In the genomic region with DNA sequence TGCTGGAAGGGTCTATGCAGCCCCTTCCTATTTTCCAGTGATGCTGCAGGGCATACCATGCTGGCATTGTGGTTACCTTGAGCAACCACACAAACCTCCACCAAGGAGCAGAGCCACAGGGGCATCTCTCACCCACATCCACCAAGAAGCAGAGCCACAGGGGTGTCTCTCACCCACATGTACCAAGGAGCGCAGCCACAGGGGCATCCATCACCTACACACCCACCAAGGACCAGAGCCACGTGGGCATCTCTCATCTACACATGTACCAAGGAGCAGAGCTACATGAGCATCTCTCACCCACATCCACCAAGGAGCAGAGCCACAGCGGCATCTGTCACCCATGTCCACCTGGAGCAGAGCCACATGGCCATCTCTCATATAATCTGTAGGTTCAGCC, we compare ENCODE assay signal across 30 cellular contexts. TPM values are rescaled to one million over a fixed set of nuclear protein-coding genes. Genes with fewer than 3 reads are reported as not detected.
"Had no signal": no experiment of that assay in that cellular context is flagged by ENCODE, and none has a peak within 500 bp of the region (broad histone marks: within the 10 kb centered on the region; RNA-seq: fewer than 3 reads in every experiment).

No MANE protein-coding gene starts in this region.

- H3K4me1 ChIP-seq: prostate gland, tibial nerve had no signal

- H3K9me3 Mint-ChIP-seq: activated naive CD4-positive, alpha-beta T cell treated with anti-CD3 and anti-CD28 coated beads for 36 hours; activated naive CD8-positive, alpha-beta T cell treated with anti-CD3 and anti-CD28 coated beads, Interleukin-2, amount 10 ng/mL, durations not matched to agents 7 days and 5 days; naive B cell; stimulated activated naive B cell treated with anti-CD40 and anti-IgM and Interleukin-4, amounts not matched to agents 10 μg/mL and 1 μg/mL and 100 μg/mL, for 72 hours had no signal

- H3K36me3 Mint-ChIP-seq: activated naive CD8-positive, alpha-beta T cell treated with anti-CD3 and anti-CD28 coated beads, Interleukin-2, amount 10 ng/mL, durations not matched to agents 7 days and 5 days; mesothelial cell of epicardium; naive B cell; stimulated activated naive B cell treated with anti-CD40 and anti-IgM and Interleukin-4, amounts not matched to agents 10 μg/mL and 1 μg/mL and 100 μg/mL, for 72 hours had no signal

- ATAC-seq: gastroesophageal sphincter; stimulated activated naive B cell treated with anti-CD40 and anti-IgM and Interleukin-4, amounts not matched to agents 10 μg/mL and 1 μg/mL and 100 μg/mL, for 72 hours had no signal

- H3K27ac Mint-ChIP-seq: activated naive CD4-positive, alpha-beta T cell treated with anti-CD3 and anti-CD28 coated beads for 36 hours; activated naive CD8-positive, alpha-beta T cell treated with anti-CD3 and anti-CD28 coated beads, Interleukin-2, amount 10 ng/mL, durations not matched to agents 7 days and 5 days; mesothelial cell of epicardium; stimulated activated naive B cell treated with anti-CD40 and anti-IgM and Interleukin-4, amounts not matched to agents 10 μg/mL and 1 μg/mL and 100 μg/mL, for 72 hours had no signal

- H3K4me2 ChIP-seq: smooth muscle cell had no signal

- H3K36me3 ChIP-seq: brain microvascular endothelial cell, gastroesophageal sphincter, ovary, prostate gland, tibial nerve had no signal

- H3K4me3 ChIP-seq: gastroesophageal sphincter, ovary, prostate gland, smooth muscle cell, tibial nerve had no signal

- H3K4me3 Mint-ChIP-seq: activated naive CD4-positive, alpha-beta T cell treated with anti-CD3 and anti-CD28 coated beads for 36 hours; activated naive CD8-positive, alpha-beta T cell treated with anti-CD3 and anti-CD28 coated beads, Interleukin-2, amount 10 ng/mL, durations not matched to agents 7 days and 5 days; mesothelial cell of epicardium; stimulated activated naive B cell treated with anti-CD40 and anti-IgM and Interleukin-4, amounts not matched to agents 10 μg/mL and 1 μg/mL and 100 μg/mL, for 72 hours had no signal

- H3K9me3 ChIP-seq: gastroesophageal sphincter, ovary, prostate gland, tibial nerve had no signal

- DNase-seq: activated CD4-positive, alpha-beta T cell treated with anti-CD3 and anti-CD28 coated beads, Interleukin-2, amount 50 U/mL, for 1 hour; activated CD4-positive, CD25-positive, alpha-beta regulatory T cell treated with anti-CD3 and anti-CD28 coated beads, Interleukin-2, amount 50 U/mL, for 72 hours; activated effector memory CD4-positive, alpha-beta T cell treated with Interleukin-2 at 50 U/mL for 16 hours; activated naive CD8-positive, alpha-beta T cell treated with anti-CD3 and anti-CD28 coated beads, Interleukin-2, amount 10 ng/mL, durations not matched to agents 7 days and 5 days; amniotic stem cell; brain microvascular endothelial cell; cortex of kidney; hippocampal formation; naive B cell; ovary; stimulated activated CD4-positive, alpha-beta T cell treated with anti-CD3 and anti-CD28 coated beads, Interleukin-4, amount 100 ng/mL, for 4 hours; stimulated activated naive B cell treated with anti-CD40 and anti-IgM and Interleukin-4, amounts not matched to agents 10 μg/mL and 1 μg/mL and 100 μg/mL, for 72 hours had no signal

- H3K27me3 Mint-ChIP-seq: activated naive CD8-positive, alpha-beta T cell treated with anti-CD3 and anti-CD28 coated beads, Interleukin-2, amount 10 ng/mL, durations not matched to agents 7 days and 5 days; naive B cell; stimulated activated naive B cell treated with anti-CD40 and anti-IgM and Interleukin-4, amounts not matched to agents 10 μg/mL and 1 μg/mL and 100 μg/mL, for 72 hours had no signal

- H3K27me3 ChIP-seq: gastroesophageal sphincter, ovary, tibial nerve had no signal

- H3K27ac ChIP-seq: brain microvascular endothelial cell, gastroesophageal sphincter, ovary, prostate gland, tibial nerve had no signal

RNA-seq across cellular contexts. Expression of a gene that starts 20.3 kb away (rescaled TPM):
- polyA plus RNA-seq: neural cell had no signal

RNA-seq across cellular contexts. Expression of a gene that starts 59.4 kb away (rescaled TPM):
- total RNA-seq: activated naive CD4-positive, alpha-beta T cell treated with anti-CD3 and anti-CD28 coated beads for 36 hours; activated naive CD8-positive, alpha-beta T cell treated with anti-CD3 and anti-CD28 coated beads, Interleukin-2, amount 10 ng/mL, durations not matched to agents 7 days and 5 days; astrocyte; cardiac septum; chondrocyte; endothelial cell of umbilical vein; fibroblast of lung; fibroblast of villous mesenchyme; gastroesophageal sphincter; kidney epithelial cell; lower leg skin; mesothelial cell of epicardium; ovary; smooth muscle cell; temporal lobe; tibial nerve; urinary bladder had no signal
- polyA plus RNA-seq: endothelial cell of umbilical vein, esophagus, fibroblast of lung, neural cell, ovary, smooth muscle cell, urinary bladder had no signal
